In genomic region chr17:29718446-29719039, GRCh38 we compare ENCODE assay signal across 29 cellular contexts.
A peak's percentile ranks its signal among the peaks of the same experiment; 100 is the strongest.
DNase-seq lines count a peak whose midpoint lies in the region; TF ChIP-seq lines count a peak whose summit lies in the region.
"Had no signal": no experiment of that assay in that cellular context is flagged by ENCODE, and none has a peak within 500 bp of the region (broad histone marks: within the 10 kb centered on the region; RNA-seq: fewer than 3 reads in every experiment).

No MANE protein-coding gene starts in this region.

- no peak overlapping the region for H3K4ac ChIP-seq in mesenchymal stem cell (ENCODE audit: low read depth in 1 of 2, low read length in 2 of 2)

- H3K4me3 Mint-ChIP-seq in MCF 10A (ENCODE audit: unreplicated experiment): no peak overlapping the region

- no peak for TF ChIP-seq CTCF in MCF 10A (IDR thresholded peaks at IDR 0.05; ENCODE audit: unreplicated experiment)
- no peak for TF ChIP-seq CTCF in breast epithelium (IDR thresholded peaks at IDR 0.05)
- TF ChIP-seq CTCF in OCI-LY7 (conservative IDR thresholded peaks at IDR 0.05; ENCODE audit: low read length): no peak

- H3K18ac ChIP-seq in mesenchymal stem cell (ENCODE audit: low read depth in 1 of 2, low read length in 2 of 2): no peak overlapping the region

- WGBS in mesenchymal stem cell: 100% methylated on average over 5 of the region's 8 CpGs
- WGBS in thymus: 87% methylated on average over 8 of the region's 8 CpGs

- H2AK5ac ChIP-seq in mesenchymal stem cell (ENCODE audit: low read length, severe bottlenecking): peak overlapping the region; percentile 27

- no peak for TF ChIP-seq POLR2A in breast epithelium (IDR thresholded peaks at IDR 0.05)

- H2BK15ac ChIP-seq in mesenchymal stem cell (ENCODE audit: low read depth, poor library complexity, severe bottlenecking): no peak overlapping the region

- no peak overlapping the region for H2AFZ ChIP-seq in OCI-LY7 (ENCODE audit: low read length)
- no peak overlapping the region for H2AFZ ChIP-seq in mesenchymal stem cell (ENCODE audit: low read depth, low read length)

- H3K23ac ChIP-seq in mesenchymal stem cell (ENCODE audit: low read length in 2 of 2): no peak overlapping the region

- H4K8ac ChIP-seq in mesenchymal stem cell (ENCODE audit: low read length): no peak overlapping the region

- no peak overlapping the region for H3K14ac ChIP-seq in mesenchymal stem cell (ENCODE audit: low read length in 2 of 2)

- POLR2A ChIA-PET in MCF 10A (lab: Yijun Ruan, JAX): interaction anchor here (0.7 to 1.4 kb wide), 3 partner anchors 14 to 424 kb away, joined by 3 read pairs; no protein-coding TSS in a partner anchor
- POLR2A ChIA-PET in OCI-LY7 (lab: Charles Lee): interaction anchor here (1.0 kb wide), 1 partner anchor 14 kb away, joined by 4 read pairs; no protein-coding TSS in a partner anchor

- H3K27me3 Mint-ChIP-seq in MCF 10A (ENCODE audit: insufficient read depth, unreplicated experiment): no peaks in the 10 kb centered on the region

- no peaks in the 10 kb centered on the region for H4K20me1 ChIP-seq in OCI-LY7 (ENCODE audit: insufficient read depth, low read length)

- H4K91ac ChIP-seq in mesenchymal stem cell (ENCODE audit: low read length): no peak overlapping the region

- H3K9me2 ChIP-seq in OCI-LY7 (ENCODE audit: insufficient read depth, low read length): no peaks in the 10 kb centered on the region

- H3K79me2 ChIP-seq in OCI-LY7 (ENCODE audit: insufficient read depth, low read depth, low read length): peaks cover 30% of the 10 kb centered on the region

- H2BK120ac ChIP-seq in mesenchymal stem cell (ENCODE audit: low read depth, low read length): no peak overlapping the region

- no peaks in the 10 kb centered on the region for H3K27me3 ChIP-seq in breast epithelium
- H3K27me3 ChIP-seq in mesenchymal stem cell (ENCODE audit: control insufficient read depth in 1 of 2, insufficient read depth in 1 of 2, low read length in 2 of 2): no peaks in the 10 kb centered on the region
- no peaks in the 10 kb centered on the region for H3K27me3 ChIP-seq in thymus (ENCODE audit: control insufficient read depth, insufficient read depth)
- H3K27me3 ChIP-seq: sigmoid colon, SJCRH30, tibial artery had no signal

- CTCF ChIA-PET in MCF 10A (lab: Yijun Ruan, JAX): interaction anchor here (0.6 kb wide), 1 partner anchor 51 kb away, joined by 3 read pairs; no protein-coding TSS in a partner anchor
- CTCF ChIA-PET in OCI-LY7 (lab: Charles Lee; ENCODE audit: unreplicated experiment): no interaction called here

- intact Hi-C loops in MCF 10A (cut with micrococcal nuclease) (no loop called here), breast epithelium (cut with DNase I; ENCODE audit: low total_unique reads) (no loop called here), OCI-LY7 (cut with micrococcal nuclease; ENCODE audit: unreplicated experiment) (no loop called here)

- H3K4me2 ChIP-seq in OCI-LY7 (ENCODE audit: low read length): 0 out of 2 replicates have a peak overlapping the region, but pooled peaks have one; percentile 1
- H3K4me2 ChIP-seq in mesenchymal stem cell (ENCODE audit: low read length, poor library complexity, severe bottlenecking): no peak overlapping the region
- H3K4me2 ChIP-seq: A549 had no signal

- H3K9me3 ChIP-seq in breast epithelium (no peaks in the 10 kb centered on the region), OCI-LY7 (ENCODE audit: low read length) (no peaks in the 10 kb centered on the region), mesenchymal stem cell (ENCODE audit: control insufficient read depth, low read length) (no peaks in the 10 kb centered on the region), thymus (ENCODE audit: control insufficient read depth) (no peaks in the 10 kb centered on the region)
- H3K9me3 ChIP-seq: A549, Caco-2, prostate gland, sigmoid colon, SJCRH30, tibial artery had no signal

- DNase-seq in MCF 10A (ENCODE audit: unreplicated experiment) (no peak), breast epithelium (ENCODE audit: low spot score in 2 of 2) (no peak), OCI-LY7 (ENCODE audit: low spot score) (no peak), mesenchymal stem cell (no peak), activated T-cell treated with anti-CD3 and anti-CD28 coated beads for 4 hours (no peak), COR-L47 (lab: John Stamatoyannopoulos, UW) (no peak)
- DNase-seq in activated CD8-positive, alpha-beta memory T cell treated with anti-CD3 and anti-CD28 coated beads, Interleukin-2, amount 50 U/mL, for 4 hours: no peak
- DNase-seq: activated CD4-positive, alpha-beta T cell treated with anti-CD3 and anti-CD28 coated beads, Interleukin-2, amount 50 U/mL, for 1 hour; AML-193; Caco-2; DMS79 treated with DMSO at 0.1 percent for 48 hours; GF-D8; H7; IMR-90; NCI-H2029 treated with DMSO at 0.1 percent for 48 hours; NCI-H2227 treated with DMSO at 0.1 percent for 48 hours; NCI-H526 treated with DMSO at 0.1 percent for 48 hours; sigmoid colon; SJCRH30; stimulated activated CD4-positive, alpha-beta T cell treated with anti-CD3 and anti-CD28 coated beads, Interleukin-15, amount 100 ng/mL, for 24 hours; stimulated activated naive CD4-positive, alpha-beta T cell treated with Interleukin-2 at 50 U/mL for 16 hours; T1000; tibial artery; WERI-Rb-1 had no signal

- H3K36me3 ChIP-seq in breast epithelium (no peaks in the 10 kb centered on the region), OCI-LY7 (ENCODE audit: insufficient read depth, low read length) (peaks cover 28% of the 10 kb centered on the region), mesenchymal stem cell (ENCODE audit: control insufficient read depth in 1 of 2, insufficient read depth in 2 of 2, low read depth in 1 of 2, low read length in 2 of 2) (no peaks in the 10 kb centered on the region), thymus (ENCODE audit: control insufficient read depth, insufficient read depth) (no peaks in the 10 kb centered on the region)
- H3K36me3 ChIP-seq: prostate gland, sigmoid colon, SJCRH30, tibial artery, WERI-Rb-1 had no signal

- no peaks in the 10 kb centered on the region for H3K9me3 Mint-ChIP-seq in MCF 10A (ENCODE audit: unreplicated experiment)

- H3K36me3 Mint-ChIP-seq in MCF 10A (ENCODE audit: insufficient read depth, unreplicated experiment): peaks cover 5% of the 10 kb centered on the region

- H3K4me1 ChIP-seq in breast epithelium (no peaks in the 10 kb centered on the region), OCI-LY7 (ENCODE audit: insufficient read depth, low read length, poor library complexity, severe bottlenecking) (peaks cover 80% of the 10 kb centered on the region), mesenchymal stem cell (ENCODE audit: control insufficient read depth, insufficient read depth, low read depth, low read length) (peaks cover 1% of the 10 kb centered on the region), thymus (ENCODE audit: control insufficient read depth, insufficient read depth, low read length) (peaks cover 34% of the 10 kb centered on the region)
- H3K4me1 ChIP-seq: prostate gland, SJCRH30, tibial artery had no signal

- H3K79me1 ChIP-seq in mesenchymal stem cell (replicated peaks; ENCODE audit: low read length, poor library complexity, severe bottlenecking): peaks cover 10% of the 10 kb centered on the region

- H3K27ac ChIP-seq in breast epithelium: no peak overlapping the region
- no peak overlapping the region for H3K27ac ChIP-seq in OCI-LY7 (ENCODE audit: low read depth, low read length, poor library complexity, severe bottlenecking)
- no peak overlapping the region for H3K27ac ChIP-seq in mesenchymal stem cell (ENCODE audit: low read length, poor library complexity, severe bottlenecking)
- peak overlapping the region; percentile 43 for H3K27ac ChIP-seq in thymus (ENCODE audit: low read depth)
- H3K27ac ChIP-seq: A549, epithelial cell of prostate, prostate gland, sigmoid colon, SJCRH30, tibial artery, WERI-Rb-1 had no signal

- no peak overlapping the region for H3K9ac ChIP-seq in mesenchymal stem cell (ENCODE audit: low read length)

- BruUV-seq in MCF 10A (replicated peaks; lab: Mats Ljungman, UMichigan) (no TSS peak), OCI-LY7 (replicated peaks; lab: Mats Ljungman, UMichigan) (no TSS peak)

- no peak overlapping the region for H2BK5ac ChIP-seq in mesenchymal stem cell (ENCODE audit: low read depth, low read length, poor library complexity, severe bottlenecking)

- peaks cover 23% of the 10 kb centered on the region for H3K4me1 Mint-ChIP-seq in MCF 10A (ENCODE audit: insufficient read depth, unreplicated experiment)

- H2BK12ac ChIP-seq in mesenchymal stem cell (ENCODE audit: low read length in 2 of 2): no peak overlapping the region

- no peak overlapping the region for H3K4me3 ChIP-seq in breast epithelium
- no peak overlapping the region for H3K4me3 ChIP-seq in OCI-LY7 (ENCODE audit: low read depth, low read length, poor library complexity, severe bottlenecking)
- no peak overlapping the region for H3K4me3 ChIP-seq in mesenchymal stem cell (ENCODE audit: insufficient read depth in 1 of 2, low read depth in 1 of 2, low read length in 2 of 2)
- H3K4me3 ChIP-seq in thymus (ENCODE audit: low read length): no peak overlapping the region
- H3K4me3 ChIP-seq: A549, lung, prostate gland, sigmoid colon, SJCRH30, tibial artery had no signal

- peak overlapping the region; percentile 44 for H3K27ac Mint-ChIP-seq in MCF 10A (ENCODE audit: low read depth, unreplicated experiment)
